Comparison of ENCODE assay signal across 28 cellular contexts in the genomic region with DNA sequence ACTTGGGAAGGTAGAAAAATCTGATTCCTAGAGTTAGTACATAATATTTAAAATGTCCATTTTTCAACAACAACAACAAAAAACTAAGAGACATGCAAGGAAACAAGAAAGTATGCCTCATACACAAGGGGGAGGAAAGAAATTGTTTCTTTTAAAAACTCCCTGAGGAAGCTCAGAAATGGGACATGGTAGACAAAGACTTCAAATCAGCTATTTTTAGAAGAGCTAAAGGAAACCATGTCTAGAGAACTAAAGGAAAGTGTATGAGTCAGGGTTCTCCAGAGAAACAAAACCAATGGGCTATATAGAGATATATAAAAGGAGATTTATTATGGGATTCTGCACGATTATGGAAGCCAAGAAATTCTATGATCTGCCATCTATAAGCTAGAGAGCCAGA.
"Had no signal": no experiment of that assay in that cellular context is flagged by ENCODE, and none has a peak within 500 bp of the region (broad histone marks: within the 10 kb centered on the region; RNA-seq: fewer than 3 reads in every experiment).

No MANE protein-coding gene starts in this region.

- FAIRE-seq: small intestine, urothelium cell line had no signal

- H3K4me1 ChIP-seq: neural progenitor cell, parathyroid adenoma, prostate gland, right lobe of liver, sigmoid colon, stomach, thyroid gland, upper lobe of left lung, vagina had no signal

- H3K36me3 Mint-ChIP-seq: natural killer cell; neural progenitor cell; stimulated activated effector memory CD8-positive, alpha-beta T cell treated with anti-CD3 and anti-CD28 coated beads, Interleukin-12 subunit alpha, Interleukin-12 subunit beta, amount 100 ng/mL, for 72 hours; stimulated activated naive B cell treated with anti-CD40 and anti-IgM and Interleukin-4, amounts not matched to agents 10 μg/mL and 1 μg/mL and 100 μg/mL, for 72 hours had no signal

- H2AFZ ChIP-seq: neural progenitor cell, parathyroid adenoma had no signal

- H3K27me3 Mint-ChIP-seq: stimulated activated naive B cell treated with anti-CD40 and anti-IgM and Interleukin-4, amounts not matched to agents 10 μg/mL and 1 μg/mL and 100 μg/mL, for 72 hours had no signal

- DNase-seq: natural killer cell; occipital lobe; ovary; posterior cingulate gyrus; right cardiac atrium; right lobe of liver; sigmoid colon; small intestine; stimulated activated CD4-positive, alpha-beta T cell treated with anti-CD3 and anti-CD28 coated beads, Interleukin-15, amount 100 ng/mL, for 24 hours; stimulated activated CD4-positive, alpha-beta T cell treated with anti-CD3 and anti-CD28 coated beads, Interleukin-2, amount 100 ng/mL, for 24 hours; stimulated activated CD4-positive, alpha-beta T cell treated with anti-CD3 and anti-CD28 coated beads, Interleukin-2, amount 100 ng/mL, for 48 hours; stimulated activated CD4-positive, alpha-beta T cell treated with anti-CD3 and anti-CD28 coated beads, Interleukin-4, amount 100 ng/mL, for 24 hours; stimulated activated naive B cell treated with anti-CD40 and anti-IgM and Interleukin-4, amounts not matched to agents 10 μg/mL and 1 μg/mL and 100 μg/mL, for 72 hours; stimulated activated naive CD4-positive, alpha-beta T cell treated with Interleukin-2 at 50 U/mL for 16 hours; stomach; thyroid gland; trophoblast cell; upper lobe of left lung had no signal

- H3K79me2 ChIP-seq: parathyroid adenoma had no signal

- H3K9me3 ChIP-seq: ovary, prostate gland, right lobe of liver, sigmoid colon, thyroid gland, vagina had no signal

- H3K4me3 Mint-ChIP-seq: natural killer cell; nephron; neural progenitor cell; stimulated activated effector memory CD8-positive, alpha-beta T cell treated with anti-CD3 and anti-CD28 coated beads, Interleukin-12 subunit alpha, Interleukin-12 subunit beta, amount 100 ng/mL, for 72 hours; stimulated activated naive B cell treated with anti-CD40 and anti-IgM and Interleukin-4, amounts not matched to agents 10 μg/mL and 1 μg/mL and 100 μg/mL, for 72 hours; stimulated activated naive CD8-positive, alpha-beta T cell treated with anti-CD3 and anti-CD28 coated beads, Interleukin-15, Interleukin-2, amounts not matched to agents 100 ng/mL and 50 ng/mL, for 24 hours had no signal

- H3K4me1 Mint-ChIP-seq: natural killer cell; neural progenitor cell; stimulated activated effector memory CD8-positive, alpha-beta T cell treated with anti-CD3 and anti-CD28 coated beads, Interleukin-12 subunit alpha, Interleukin-12 subunit beta, amount 100 ng/mL, for 72 hours; stimulated activated naive B cell treated with anti-CD40 and anti-IgM and Interleukin-4, amounts not matched to agents 10 μg/mL and 1 μg/mL and 100 μg/mL, for 72 hours had no signal

- H3K27ac Mint-ChIP-seq: natural killer cell; nephron; neural progenitor cell; stimulated activated effector memory CD8-positive, alpha-beta T cell treated with anti-CD3 and anti-CD28 coated beads, Interleukin-12 subunit alpha, Interleukin-12 subunit beta, amount 100 ng/mL, for 72 hours; stimulated activated naive B cell treated with anti-CD40 and anti-IgM and Interleukin-4, amounts not matched to agents 10 μg/mL and 1 μg/mL and 100 μg/mL, for 72 hours; stimulated activated naive CD8-positive, alpha-beta T cell treated with anti-CD3 and anti-CD28 coated beads, Interleukin-15, Interleukin-2, amounts not matched to agents 100 ng/mL and 50 ng/mL, for 24 hours had no signal

- H3K27me3 ChIP-seq: neural progenitor cell, ovary, right lobe of liver, sigmoid colon, stomach, thyroid gland, tibial nerve, upper lobe of left lung, vagina had no signal

- H3K27ac ChIP-seq: neural progenitor cell, ovary, parathyroid adenoma, prostate gland, right lobe of liver, sigmoid colon, stomach, thoracic aorta, thyroid gland, tibial nerve, upper lobe of left lung, vagina had no signal

- H3K9ac ChIP-seq: neural progenitor cell, parathyroid adenoma had no signal

- H3K4me3 ChIP-seq: neural progenitor cell, ovary, prostate gland, right lobe of liver, sigmoid colon, stomach, thoracic aorta, thyroid gland, tibial nerve, upper lobe of left lung, vagina had no signal

- H3K36me3 ChIP-seq: neural progenitor cell, ovary, prostate gland, right lobe of liver, sigmoid colon, stomach, thoracic aorta, thyroid gland, tibial nerve, upper lobe of left lung, vagina had no signal

- H3K9me3 Mint-ChIP-seq: stimulated activated effector memory CD8-positive, alpha-beta T cell treated with anti-CD3 and anti-CD28 coated beads, Interleukin-12 subunit alpha, Interleukin-12 subunit beta, amount 100 ng/mL, for 72 hours had no signal

- H3K4me2 ChIP-seq: neural progenitor cell had no signal
